ENCODE assay signal across 8 cellular contexts in genomic region chr16:49875812-49876715, GRCh38. TPM values are rescaled to one million over a fixed set of nuclear protein-coding genes. Genes with fewer than 3 reads are reported as not detected.
A peak's percentile ranks its signal among the peaks of the same experiment; 100 is the strongest.
DNase-seq lines count a peak whose midpoint lies in the region; ATAC-seq and TF ChIP-seq lines count a peak whose summit lies in the region.
"Had no signal": no experiment of that assay in that cellular context is flagged by ENCODE, and none has a peak within 500 bp of the region (broad histone marks: within the 10 kb centered on the region; RNA-seq: fewer than 3 reads in every experiment).

No MANE protein-coding gene starts in this region.

- peak; percentile 86 for TF ChIP-seq EP300 in Ishikawa (IDR thresholded peaks at IDR 0.05; ENCODE audit: borderline replicate concordance)
- no peak for TF ChIP-seq EP300 in tibial nerve (IDR thresholded peaks at IDR 0.05)

- H3K27me3 ChIP-seq in esophagus squamous epithelium, result peaks cover 0 to 43% (median 0%) of the 10 kb centered on the region in 4 donors
- peaks cover 0 to 19% of the 10 kb centered on the region in 2 donors for H3K27me3 ChIP-seq in tibial nerve

- DNase-seq in esophagus squamous epithelium (lab: John Stamatoyannopoulos, UW), result no peak
- no peak for DNase-seq in mucosa of descending colon
- no peak for DNase-seq in tibial nerve (ENCODE audit: low spot score in 2 of 2)
- no peak for DNase-seq in stimulated activated CD4-positive, alpha-beta T cell treated with anti-CD3 and anti-CD28 coated beads, Interleukin-15, amount 100 ng/mL, for 24 hours
- no peak for DNase-seq in SK-N-DZ (ENCODE audit: low spot score)
- DNase-seq in NCI-H1092 (lab: John Stamatoyannopoulos, UW), result no peak
- DNase-seq: NCI-H2171 treated with DMSO at 0.1 percent for 48 hours had no signal

- TF ChIP-seq CTCF in esophagus squamous epithelium (IDR thresholded peaks at IDR 0.05) (no peak), mucosa of descending colon (IDR thresholded peaks at IDR 0.05) (no peak), tibial nerve (IDR thresholded peaks at IDR 0.05) (no peak)

- H3K27ac ChIP-seq in esophagus squamous epithelium (peak overlapping the region in 2 of 4 donors; percentile 34 to 37), tibial nerve (peak overlapping the region in 2 of 4 donors; percentile 68 to 70)

- TF ChIP-seq POLR2A in esophagus squamous epithelium (IDR thresholded peaks at IDR 0.05) (no peak), tibial nerve (IDR thresholded peaks at IDR 0.05) (no peak)

- H3K9me3 ChIP-seq in esophagus squamous epithelium, result no peaks in the 10 kb centered on the region
- H3K9me3 ChIP-seq in mucosa of descending colon, result no peaks in the 10 kb centered on the region
- no peaks in the 10 kb centered on the region for H3K9me3 ChIP-seq in tibial nerve

- 23 to 53% methylated on average over 19 to 23 of the region's 45 CpGs for WGBS in esophagus squamous epithelium, 2 donors
- 12 to 16% methylated on average over 44 to 45 of the region's 45 CpGs for WGBS in tibial nerve, 2 donors

- ATAC-seq in mucosa of descending colon, result peak; percentile 12

- H3K4me1 ChIP-seq in esophagus squamous epithelium (peaks cover 6 to 14% (median 10%) of the 10 kb centered on the region in 3 donors), mucosa of descending colon (ENCODE audit: low read depth) (peaks cover 22% of the 10 kb centered on the region), tibial nerve (peaks cover 0 to 15% (median 9%) of the 10 kb centered on the region in 4 donors)

- no peak for TF ChIP-seq RAD21 in Ishikawa (IDR thresholded peaks at IDR 0.05; ENCODE audit: low read depth)

- intact Hi-C loops in esophagus squamous epithelium (cut with DNase I) (no loop called here), mucosa of descending colon (cut with DNase I, micrococcal nuclease) (no loop called here)

- H3K4me3 ChIP-seq in esophagus squamous epithelium (peak overlapping the region; percentile 11 to 62 (median 38)), mucosa of descending colon (no peak overlapping the region), tibial nerve (peak overlapping the region; percentile 7 to 44 (median 22))

- H3K36me3 ChIP-seq in esophagus squamous epithelium (no peaks in the 10 kb centered on the region), mucosa of descending colon (ENCODE audit: low read depth) (no peaks in the 10 kb centered on the region), tibial nerve (no peaks in the 10 kb centered on the region)

TF ChIP-seq in Ishikawa, 13 proteins besides CTCF, POLR2A, EP300 and RAD21:
- TF ChIP-seq TEAD4 (IDR thresholded peaks at IDR 0.05) (peak; percentile 91), TCF12 (IDR thresholded peaks at IDR 0.05; ENCODE audit: low read depth) (peak; percentile 84), FOXM1 (IDR thresholded peaks at IDR 0.05; ENCODE audit: borderline replicate concordance, low read depth) (peak; percentile 21; the same call in 1 of the 2 replicates), USF1 (IDR thresholded peaks at IDR 0.05) (no peak; the same call in 1 of the 2 replicates), YY1 (IDR thresholded peaks at IDR 0.05; ENCODE audit: low read depth) (no peak), TAF1 (IDR thresholded peaks at IDR 0.05; ENCODE audit: low read depth) (peak; percentile 12; the same call in 1 of the 2 replicates), NFIC (IDR thresholded peaks at IDR 0.05) (peak; percentile 24), EGR1 (IDR thresholded peaks at IDR 0.05) (no peak), MAX (IDR thresholded peaks at IDR 0.05) (peak; percentile 98), CEBPB (IDR thresholded peaks at IDR 0.05) (no peak), ZBTB7A (IDR thresholded peaks at IDR 0.05; ENCODE audit: low read depth) (peak; percentile 96), REST (IDR thresholded peaks at IDR 0.05; ENCODE audit: low read depth) (no peak), CREB1 (IDR thresholded peaks at IDR 0.05; ENCODE audit: low read depth) (no peak)

RNA-seq across cellular contexts. Expression of gene ZNF423, which starts 20.2 kb away (rescaled TPM):
- total RNA-seq in esophagus squamous epithelium (1 to 10 TPM in 2 of 4 donors, under 1 TPM in 2; 0.72 to 5.9 (median 1.1) TPM), mucosa of descending colon (10 to 100 TPM in 2 of 3 donors, 1 to 10 TPM in 1; 6.7 to 11.6 (median 11.0) TPM), tibial nerve (10 to 100 TPM; 15.9 to 20.5 (median 18.5) TPM)
- 4.8 and 5.4 TPM in 2 replicates for polyA plus RNA-seq in SK-N-DZ (2014; cell fraction: cytosol; rRNA removed)
- polyA plus RNA-seq in SK-N-DZ (2014; cell fraction: nucleus; rRNA removed), result 1.7 and 2.6 TPM in 2 replicates
